ENCODE assay signal across 1 cellular context in genomic region chr3:48301020-48301813, GRCh38.
TF ChIP-seq lines count a peak whose summit lies in the region.

Gene NME6, minus strand, starts transcription at chr3:48301367.

TF ChIP-seq in WTC11, 78 proteins besides CTCF, POLR2A, EP300 and RAD21 (continued from another document):
- TF ChIP-seq ATF2 (CRISPR knock-in tag; IDR thresholded peaks at IDR 0.05; ENCODE audit: borderline replicate concordance, low read depth), result peak; percentile 91
- peak; percentile 76 for TF ChIP-seq ZNF232 (CRISPR knock-in tag; IDR thresholded peaks at IDR 0.05)
- TF ChIP-seq IRF1 (CRISPR knock-in tag; IDR thresholded peaks at IDR 0.05), result 0 out of 2 replicates have a peak, but pooled peaks have one; percentile 12
- TF ChIP-seq ZBTB43 (CRISPR knock-in tag; IDR thresholded peaks at IDR 0.05), result peak; percentile 96
- peak; percentile 88 for TF ChIP-seq SP1 (CRISPR knock-in tag; conservative IDR thresholded peaks at IDR 0.05)
- no peak for TF ChIP-seq ZNF317 (CRISPR knock-in tag; IDR thresholded peaks at IDR 0.05; ENCODE audit: borderline replicate concordance, low read depth)
- TF ChIP-seq GRHL2 (CRISPR knock-in tag; IDR thresholded peaks at IDR 0.05; ENCODE audit: insufficient replicate concordance, severe bottlenecking), result no peak
- no peak for TF ChIP-seq SOX15 (CRISPR knock-in tag; IDR thresholded peaks at IDR 0.05)
